In genomic region chr3:119570229-119570628, GRCh38 we compare ENCODE assay signal across 11 cellular contexts. TPM values are rescaled to one million over a fixed set of nuclear protein-coding genes. Genes with fewer than 3 reads are reported as not detected.
DNase-seq lines count a peak whose midpoint lies in the region; ATAC-seq and FAIRE-seq lines count a peak whose summit lies in the region.
"Had no signal": no experiment of that assay in that cellular context is flagged by ENCODE, and none has a peak within 500 bp of the region (broad histone marks: within the 10 kb centered on the region; RNA-seq: fewer than 3 reads in every experiment).

No MANE protein-coding gene starts in this region.

- H3K4me3 Mint-ChIP-seq in activated naive CD8-positive, alpha-beta T cell treated with anti-CD3 and anti-CD28 coated beads, Interleukin-2, amount 50 U/mL, for 24 hours: no peak overlapping the region
- H3K4me3 Mint-ChIP-seq: activated CD4-positive, alpha-beta memory T cell treated with anti-CD3 and anti-CD28 coated beads for 36 hours; activated naive CD4-positive, alpha-beta T cell treated with anti-CD3 and anti-CD28 coated beads, Interleukin-2, amount 50 U/mL, for 24 hours had no signal

- intact Hi-C loops in sciatic nerve (cut with DNase I): no loop called here

- peaks cover 17% of the 10 kb centered on the region for H3K27me3 Mint-ChIP-seq in activated naive CD8-positive, alpha-beta T cell treated with anti-CD3 and anti-CD28 coated beads, Interleukin-2, amount 50 U/mL, for 24 hours

- H3K4me1 Mint-ChIP-seq in activated naive CD8-positive, alpha-beta T cell treated with anti-CD3 and anti-CD28 coated beads, Interleukin-2, amount 50 U/mL, for 24 hours: peaks cover 7% of the 10 kb centered on the region
- H3K4me1 Mint-ChIP-seq: activated naive CD4-positive, alpha-beta T cell treated with anti-CD3 and anti-CD28 coated beads, Interleukin-2, amount 50 U/mL, for 24 hours had no signal

- ATAC-seq in HG03095 (IDR thresholded peaks at IDR 0.05; ENCODE audit: unreplicated experiment) (peak; percentile 59), sciatic nerve (peak; percentile 90), esophagus mucosa (no peak)
- ATAC-seq in activated naive CD8-positive, alpha-beta T cell treated with anti-CD3 and anti-CD28 coated beads, Interleukin-2, amount 50 U/mL, for 24 hours: peak; percentile 43

- no peaks in the 10 kb centered on the region for H3K9me3 Mint-ChIP-seq in activated naive CD8-positive, alpha-beta T cell treated with anti-CD3 and anti-CD28 coated beads, Interleukin-2, amount 50 U/mL, for 24 hours
- H3K9me3 Mint-ChIP-seq: activated CD4-positive, alpha-beta memory T cell treated with anti-CD3 and anti-CD28 coated beads for 36 hours; activated naive CD4-positive, alpha-beta T cell treated with anti-CD3 and anti-CD28 coated beads, Interleukin-2, amount 50 U/mL, for 24 hours had no signal

- no peak overlapping the region for H3K27ac Mint-ChIP-seq in activated naive CD8-positive, alpha-beta T cell treated with anti-CD3 and anti-CD28 coated beads, Interleukin-2, amount 50 U/mL, for 24 hours
- H3K27ac Mint-ChIP-seq: activated CD4-positive, alpha-beta memory T cell treated with anti-CD3 and anti-CD28 coated beads for 36 hours; activated naive CD4-positive, alpha-beta T cell treated with anti-CD3 and anti-CD28 coated beads, Interleukin-2, amount 50 U/mL, for 24 hours had no signal

- no peak for DNase-seq in GM19239 (ENCODE audit: insufficient read length, low spot score)
- no peak for DNase-seq in activated naive CD8-positive, alpha-beta T cell treated with anti-CD3 and anti-CD28 coated beads, Interleukin-2, amount 50 U/mL, for 24 hours
- no peak for DNase-seq in sciatic nerve (ENCODE audit: low spot score)
- no peak for DNase-seq in activated CD4-positive, alpha-beta T cell treated with anti-CD3 and anti-CD28 coated beads, Interleukin-2, amount 50 U/mL, for 48 hours
- DNase-seq in foreskin melanocyte: no peak
- DNase-seq: activated CD4-positive, alpha-beta memory T cell treated with anti-CD3 and anti-CD28 coated beads for 36 hours; NCI-H187 treated with DMSO at 0.1 percent for 48 hours had no signal

- peaks cover 1% of the 10 kb centered on the region for H3K36me3 Mint-ChIP-seq in activated naive CD8-positive, alpha-beta T cell treated with anti-CD3 and anti-CD28 coated beads, Interleukin-2, amount 50 U/mL, for 24 hours (ENCODE audit: low read depth)
- H3K36me3 Mint-ChIP-seq: activated CD4-positive, alpha-beta memory T cell treated with anti-CD3 and anti-CD28 coated beads for 36 hours; activated naive CD4-positive, alpha-beta T cell treated with anti-CD3 and anti-CD28 coated beads, Interleukin-2, amount 50 U/mL, for 24 hours had no signal

- peak; percentile 83 for FAIRE-seq in GM19239 (lab: Jason Lieb, UNC)
- FAIRE-seq: islet of Langerhans had no signal

RNA-seq across cellular contexts. Expression of gene ADPRH, which starts 9.1 kb away (rescaled TPM):
- total RNA-seq in sciatic nerve (9.3 TPM), esophagus mucosa (2.1 TPM)

RNA-seq across cellular contexts. Expression of gene CD80, which starts 10.8 kb away (rescaled TPM):
- total RNA-seq in sciatic nerve: 1.6 TPM
- 0.08 TPM for total RNA-seq in esophagus mucosa

RNA-seq across cellular contexts. Expression of gene PLA1A, which starts 27.5 kb away (rescaled TPM):
- 0.76 TPM for total RNA-seq in sciatic nerve
- total RNA-seq in esophagus mucosa: 0.92 TPM
